1 cellular context compared by ENCODE assay signal in the genomic region with DNA sequence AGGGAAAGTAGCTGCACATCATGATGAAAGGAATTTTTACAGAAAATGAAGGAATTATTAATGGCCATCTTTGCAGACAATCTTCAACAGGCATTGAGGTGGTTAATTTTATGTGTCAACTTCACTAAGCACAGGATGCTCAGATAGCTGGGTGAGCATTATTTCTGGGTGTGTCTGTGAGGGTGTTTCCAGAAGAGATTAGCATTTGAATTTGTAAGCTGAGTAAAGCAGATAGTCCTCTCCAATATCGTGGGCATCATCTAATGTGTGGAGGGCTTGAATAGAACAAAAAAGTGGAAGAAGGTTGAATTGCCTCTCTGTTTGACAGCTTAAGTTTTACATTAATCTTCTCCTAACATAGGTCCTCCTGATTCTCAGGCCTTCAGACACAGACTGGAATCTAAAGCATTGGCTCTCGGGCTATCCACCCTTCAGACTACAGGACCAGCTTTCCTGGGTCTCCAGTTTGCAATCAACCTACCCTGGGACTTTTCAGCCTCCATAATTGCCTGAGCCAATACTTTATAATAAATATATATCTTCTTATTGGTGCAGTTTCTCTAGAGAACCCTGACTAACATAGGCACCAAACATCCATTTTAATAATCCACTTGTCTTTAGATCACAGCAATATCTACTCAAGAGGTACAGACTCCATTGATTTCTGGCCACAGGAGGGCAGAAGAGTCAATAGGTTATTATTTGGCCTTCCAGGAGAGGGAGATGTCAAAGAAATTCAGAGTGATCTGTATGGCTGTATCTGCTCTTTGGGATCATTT.
TF ChIP-seq lines count a peak whose summit lies in the region.

No MANE protein-coding gene starts in this region.

TF ChIP-seq in K562, 482 proteins besides CTCF, POLR2A, EP300 and RAD21 (continued from another document):
- TF ChIP-seq RBBP5 (IDR thresholded peaks at IDR 0.05; ENCODE audit: borderline replicate concordance, insufficient read depth, low read length, poor library complexity, severe bottlenecking): no peak
- no peak for TF ChIP-seq ZNF586 (CRISPR knock-in tag; conservative IDR thresholded peaks at IDR 0.05)
- TF ChIP-seq, protein P1, sequence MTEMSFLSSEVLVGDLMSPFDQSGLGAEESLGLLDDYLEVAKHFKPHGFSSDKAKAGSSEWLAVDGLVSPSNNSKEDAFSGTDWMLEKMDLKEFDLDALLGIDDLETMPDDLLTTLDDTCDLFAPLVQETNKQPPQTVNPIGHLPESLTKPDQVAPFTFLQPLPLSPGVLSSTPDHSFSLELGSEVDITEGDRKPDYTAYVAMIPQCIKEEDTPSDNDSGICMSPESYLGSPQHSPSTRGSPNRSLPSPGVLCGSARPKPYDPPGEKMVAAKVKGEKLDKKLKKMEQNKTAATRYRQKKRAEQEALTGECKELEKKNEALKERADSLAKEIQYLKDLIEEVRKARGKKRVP (CRISPR knock-in tag; IDR thresholded peaks at IDR 0.05): no peak
- TF ChIP-seq, protein P2, sequence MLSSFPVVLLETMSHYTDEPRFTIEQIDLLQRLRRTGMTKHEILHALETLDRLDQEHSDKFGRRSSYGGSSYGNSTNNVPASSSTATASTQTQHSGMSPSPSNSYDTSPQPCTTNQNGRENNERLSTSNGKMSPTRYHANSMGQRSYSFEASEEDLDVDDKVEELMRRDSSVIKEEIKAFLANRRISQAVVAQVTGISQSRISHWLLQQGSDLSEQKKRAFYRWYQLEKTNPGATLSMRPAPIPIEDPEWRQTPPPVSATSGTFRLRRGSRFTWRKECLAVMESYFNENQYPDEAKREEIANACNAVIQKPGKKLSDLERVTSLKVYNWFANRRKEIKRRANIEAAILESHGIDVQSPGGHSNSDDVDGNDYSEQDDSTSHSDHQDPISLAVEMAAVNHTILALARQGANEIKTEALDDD (IDR thresholded peaks at IDR 0.05): no peak
- TF ChIP-seq ARHGAP35 (IDR thresholded peaks at IDR 0.05; ENCODE audit: partially characterized antibody): no peak
- no peak for TF ChIP-seq SMAD1 (IDR thresholded peaks at IDR 0.05; ENCODE audit: low read depth, low read length, partially characterized antibody)
- TF ChIP-seq ASH1L (IDR thresholded peaks at IDR 0.05; ENCODE audit: borderline replicate concordance, low read depth, partially characterized antibody): no peak
- TF ChIP-seq, protein P3, sequence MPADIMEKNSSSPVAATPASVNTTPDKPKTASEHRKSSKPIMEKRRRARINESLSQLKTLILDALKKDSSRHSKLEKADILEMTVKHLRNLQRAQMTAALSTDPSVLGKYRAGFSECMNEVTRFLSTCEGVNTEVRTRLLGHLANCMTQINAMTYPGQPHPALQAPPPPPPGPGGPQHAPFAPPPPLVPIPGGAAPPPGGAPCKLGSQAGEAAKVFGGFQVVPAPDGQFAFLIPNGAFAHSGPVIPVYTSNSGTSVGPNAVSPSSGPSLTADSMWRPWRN (IDR thresholded peaks at IDR 0.05; ENCODE audit: low read depth): no peak
- no peak for TF ChIP-seq POLR3G (IDR thresholded peaks at IDR 0.05; ENCODE audit: extremely low read depth, insufficient read length, insufficient replicate concordance)
- TF ChIP-seq NR2C2 (CRISPR knock-in tag; IDR thresholded peaks at IDR 0.05): no peak
- no peak for TF ChIP-seq NR2C2 (tag; IDR thresholded peaks at IDR 0.05)
- TF ChIP-seq ZZZ3 (IDR thresholded peaks at IDR 0.05): no peak
- TF ChIP-seq, protein P4, sequence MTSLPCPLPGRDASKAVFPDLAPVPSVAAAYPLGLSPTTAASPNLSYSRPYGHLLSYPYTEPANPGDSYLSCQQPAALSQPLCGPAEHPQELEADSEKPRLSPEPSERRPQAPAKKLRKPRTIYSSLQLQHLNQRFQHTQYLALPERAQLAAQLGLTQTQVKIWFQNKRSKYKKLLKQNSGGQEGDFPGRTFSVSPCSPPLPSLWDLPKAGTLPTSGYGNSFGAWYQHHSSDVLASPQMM (CRISPR knock-in tag; IDR thresholded peaks at IDR 0.05): no peak
- TF ChIP-seq, protein P5, sequence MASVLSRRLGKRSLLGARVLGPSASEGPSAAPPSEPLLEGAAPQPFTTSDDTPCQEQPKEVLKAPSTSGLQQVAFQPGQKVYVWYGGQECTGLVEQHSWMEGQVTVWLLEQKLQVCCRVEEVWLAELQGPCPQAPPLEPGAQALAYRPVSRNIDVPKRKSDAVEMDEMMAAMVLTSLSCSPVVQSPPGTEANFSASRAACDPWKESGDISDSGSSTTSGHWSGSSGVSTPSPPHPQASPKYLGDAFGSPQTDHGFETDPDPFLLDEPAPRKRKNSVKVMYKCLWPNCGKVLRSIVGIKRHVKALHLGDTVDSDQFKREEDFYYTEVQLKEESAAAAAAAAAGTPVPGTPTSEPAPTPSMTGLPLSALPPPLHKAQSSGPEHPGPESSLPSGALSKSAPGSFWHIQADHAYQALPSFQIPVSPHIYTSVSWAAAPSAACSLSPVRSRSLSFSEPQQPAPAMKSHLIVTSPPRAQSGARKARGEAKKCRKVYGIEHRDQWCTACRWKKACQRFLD (CRISPR knock-in tag; IDR thresholded peaks at IDR 0.05): no peak
- no peak for TF ChIP-seq RUNX1 (IDR thresholded peaks at IDR 0.05; ENCODE audit: low read depth)
TF ChIP-seq in K562: peak in this region for 20.
